Comparison of ENCODE assay signal across 1 cellular context in genomic region chr7:152521420-152522337, GRCh38.
TF ChIP-seq lines count a peak whose summit lies in the region.

No MANE protein-coding gene starts in this region.

TF ChIP-seq in H1, 55 proteins besides CTCF, POLR2A, EP300 and RAD21:
- TF ChIP-seq TAF7 (optimal IDR thresholded peaks at IDR 0.05; ENCODE audit: borderline replicate concordance, low read depth, low read length), result no peak
- no peak for TF ChIP-seq SIN3A (conservative IDR thresholded peaks at IDR 0.05 in 1 of 2, IDR thresholded peaks at IDR 0.05 in 1 of 2; ENCODE audit: low read depth in 1 of 2, low read length in 2 of 2)
- no peak for TF ChIP-seq CTBP2 (IDR thresholded peaks at IDR 0.05; ENCODE audit: borderline replicate concordance, insufficient read depth, insufficient read length, low read length)
- TF ChIP-seq SIRT6 (IDR thresholded peaks at IDR 0.05; ENCODE audit: low read length), result no peak
- TF ChIP-seq ATF2 (IDR thresholded peaks at IDR 0.05; ENCODE audit: low read length), result no peak
- TF ChIP-seq SIX5 (IDR thresholded peaks at IDR 0.05; ENCODE audit: low read depth, low read length), result no peak
- TF ChIP-seq TAF1 (IDR thresholded peaks at IDR 0.05; ENCODE audit: low read depth, low read length), result no peak
- no peak for TF ChIP-seq NRF1 (IDR thresholded peaks at IDR 0.05; ENCODE audit: low read depth, low read length)
